Comparison of ENCODE assay signal across 8 cellular contexts in genomic region chr11:4626207-4627105, GRCh38. TPM values are rescaled to one million over a fixed set of nuclear protein-coding genes. Genes with fewer than 3 reads are reported as not detected.
DNase-seq lines count a peak whose midpoint lies in the region; ATAC-seq and TF ChIP-seq lines count a peak whose summit lies in the region.

No MANE protein-coding gene starts in this region.

- DNase-seq in BE2C, result peak; percentile 73
- peak; percentile 76 for DNase-seq in M059J (ENCODE audit: low read depth)
- DNase-seq in PC-3, result peak; percentile 84
- peak; percentile 29 to 65 (median 36) for DNase-seq in adrenal gland
- DNase-seq in iPS-NIHi7 (ENCODE audit: extremely low spot score), result peak; percentile 54
- DNase-seq in stimulated activated CD4-positive, alpha-beta T cell treated with anti-CD3 and anti-CD28 coated beads, Interleukin-4, amount 100 ng/mL, for 48 hours (ENCODE audit: low read depth in 2 of 2), result peak; percentile 54 to 57

- ATAC-seq in GM18868 (IDR thresholded peaks at IDR 0.05; ENCODE audit: unreplicated experiment) (peak; percentile 86), PC-3 (peak; percentile 85), HG03442 (IDR thresholded peaks at IDR 0.05; ENCODE audit: unreplicated experiment) (no peak)

- intact Hi-C loops in PC-3 (cut with micrococcal nuclease) (loop anchor here (10.0 kb wide), 1 partner anchor 758 kb away; the partner anchor contains the start of gene OR51M1), adrenal gland (cut with DNase I) (no loop called here)

- no peaks in the 10 kb centered on the region for H3K36me3 ChIP-seq in BE2C
- no peaks in the 10 kb centered on the region; the same call in 1 of the 2 replicates for H3K36me3 ChIP-seq in PC-3 (ENCODE audit: low read depth, low read length)
- no peaks in the 10 kb centered on the region for H3K36me3 ChIP-seq in adrenal gland (replicated peaks in 1 of 2)

- no peak for TF ChIP-seq POLR2A in adrenal gland (IDR thresholded peaks at IDR 0.05)

- TF ChIP-seq CTCF in BE2C (IDR thresholded peaks at IDR 0.05; ENCODE audit: low read depth, low read length) (peak; percentile 65), PC-3 (conservative IDR thresholded peaks at IDR 0.05; ENCODE audit: low read depth, low read length) (peak; percentile 79), adrenal gland (IDR thresholded peaks at IDR 0.05) (peak; percentile 13 to 47 (median 31))

- POLR2A ChIA-PET in PC-3 (lab: Charles Lee; ENCODE audit: unreplicated experiment), result no interaction called here

- BruUV-seq in PC-3 (replicated peaks; lab: Mats Ljungman, UMichigan), result no TSS peak

- no peaks in the 10 kb centered on the region for H3K4me1 ChIP-seq in BE2C
- no peaks in the 10 kb centered on the region for H3K4me1 ChIP-seq in PC-3 (ENCODE audit: insufficient read depth, low read length)
- H3K4me1 ChIP-seq in adrenal gland (replicated peaks in 1 of 2), result no peaks in the 10 kb centered on the region

- no peaks in the 10 kb centered on the region for H4K20me1 ChIP-seq in PC-3 (ENCODE audit: low read length)

- H3K4me3 ChIP-seq in BE2C (ENCODE audit: low read depth, low read length) (no peak overlapping the region), PC-3 (ENCODE audit: low read length) (no peak overlapping the region), adrenal gland (no peak overlapping the region)

- H3K9me2 ChIP-seq in PC-3 (replicated peaks; ENCODE audit: low read length), result no peaks in the 10 kb centered on the region

- H3K4me2 ChIP-seq in PC-3 (ENCODE audit: low read length), result peak overlapping the region; percentile 34; the same call in 1 of the 2 replicates

- H3K27ac ChIP-seq in PC-3 (ENCODE audit: low read length), result no peak overlapping the region
- no peak overlapping the region for H3K27ac ChIP-seq in adrenal gland

- H3K9me3 ChIP-seq in BE2C (no peaks in the 10 kb centered on the region), PC-3 (ENCODE audit: low read length) (no peaks in the 10 kb centered on the region), adrenal gland (replicated peaks in 1 of 3) (no peaks in the 10 kb centered on the region)

- H3K9ac ChIP-seq in PC-3 (ENCODE audit: low read length), result no peak overlapping the region

- H3K79me2 ChIP-seq in PC-3 (ENCODE audit: low read length), result no peaks in the 10 kb centered on the region

- CTCF ChIA-PET in PC-3 (lab: Charles Lee), result no interaction called here

- no peak overlapping the region for H2AFZ ChIP-seq in PC-3 (ENCODE audit: low read length)

- H3K27me3 ChIP-seq in BE2C, result no peaks in the 10 kb centered on the region
- H3K27me3 ChIP-seq in PC-3 (ENCODE audit: low read length), result peaks cover 21% of the 10 kb centered on the region
- H3K27me3 ChIP-seq in adrenal gland, result no peaks in the 10 kb centered on the region

- WGBS in adrenal gland, 4 donors, result 43 to 48% (median 45%) methylated on average over 15 of the region's 15 CpGs

- H3F3A ChIP-seq in PC-3 (ENCODE audit: low read length, unreplicated experiment), result no peaks in the 10 kb centered on the region

RNA-seq across cellular contexts. Expression of gene OR51D1, which starts 10.8 kb away (rescaled TPM):
- not detected for polyA plus RNA-seq in BE2C (2012; ENCODE audit: insufficient read depth, insufficient read length, low read depth)
- not detected in 2 replicates for total RNA-seq in M059J (2014; rRNA removed; shearing (Covaris generic))
- total RNA-seq in PC-3 (2014; rRNA removed) (not detected in 2 replicates), adrenal gland (not detected)
- not detected for polyA plus RNA-seq in adrenal gland

RNA-seq across cellular contexts. Expression of gene OR51E1, which starts 17.3 kb away (rescaled TPM):
- polyA plus RNA-seq in BE2C (2012; ENCODE audit: insufficient read depth, insufficient read length, low read depth), result 1.2 TPM
- not detected in 2 replicates for total RNA-seq in M059J (2014; rRNA removed; shearing (Covaris generic))
- not detected in 2 replicates for total RNA-seq in PC-3 (2014; rRNA removed)
- total RNA-seq in adrenal gland, result not detected
- under 1 TPM in 1 of 3 donors, not detected in 2; 0.27 TPM for polyA plus RNA-seq in adrenal gland

RNA-seq across cellular contexts. Expression of gene TRIM68, which starts 18.4 kb away (rescaled TPM):
- polyA plus RNA-seq in BE2C (2012; ENCODE audit: insufficient read depth, insufficient read length, low read depth), result 2.5 TPM
- 15.3 and 16.3 TPM in 2 replicates for total RNA-seq in M059J (2014; rRNA removed; shearing (Covaris generic))
- 6.1 and 6.9 TPM in 2 replicates for total RNA-seq in PC-3 (2014; rRNA removed)
- total RNA-seq in adrenal gland, result 10 to 100 TPM in 7 of 8 donors, 1 to 10 TPM in 1; 6.4 to 23.3 (median 15.7) TPM
- polyA plus RNA-seq in adrenal gland, result 10 to 100 TPM in 1 of 3 donors, 1 to 10 TPM in 2; 2.8 to 11.8 (median 5.1) TPM

RNA-seq across cellular contexts. Expression of gene OR52I1, which starts 32.6 kb away (rescaled TPM):
- not detected for polyA plus RNA-seq in BE2C (2012; ENCODE audit: insufficient read depth, insufficient read length, low read depth)
- not detected in 2 replicates for total RNA-seq in M059J (2014; rRNA removed; shearing (Covaris generic))
- total RNA-seq in PC-3 (2014; rRNA removed), result not detected in 2 replicates
- total RNA-seq in adrenal gland, result not detected
- not detected for polyA plus RNA-seq in adrenal gland

RNA-seq across cellular contexts. Expression of gene OR52I2, which starts 44.9 kb away (rescaled TPM):
- not detected for polyA plus RNA-seq in BE2C (2012; ENCODE audit: insufficient read depth, insufficient read length, low read depth)
- total RNA-seq in M059J (2014; rRNA removed; shearing (Covaris generic)), result not detected in 2 replicates
- total RNA-seq in PC-3 (2014; rRNA removed), result not detected in 2 replicates
- total RNA-seq in adrenal gland, result not detected
- not detected for polyA plus RNA-seq in adrenal gland
